In genomic region chr19:33325920-33326319, GRCh38 we compare ENCODE assay signal across 2 cellular contexts.
TF ChIP-seq lines count a peak whose summit lies in the region.

No MANE protein-coding gene starts in this region.

TF ChIP-seq in SK-N-SH treated with all-trans-retinoic acid at 6 μM for 48 hours, 23 proteins besides CTCF, POLR2A, EP300 and RAD21 (continued from another document):
- TF ChIP-seq CREB5 (CRISPR knock-in tag; IDR thresholded peaks at IDR 0.05; ENCODE audit: low read depth) (no peak), TSHZ2 (CRISPR knock-in tag; IDR thresholded peaks at IDR 0.05) (no peak), PATZ1 (CRISPR knock-in tag; IDR thresholded peaks at IDR 0.05; ENCODE audit: borderline replicate concordance) (no peak)

TF ChIP-seq in SK-N-SH, 30 proteins besides CTCF, POLR2A, EP300 and RAD21 (continued from another document):
- TF ChIP-seq REST (IDR thresholded peaks at IDR 0.05; ENCODE audit: low read depth, low read length) = no peak
- TF ChIP-seq MXI1 (IDR thresholded peaks at IDR 0.05; ENCODE audit: low read depth, low read length) = no peak
- TF ChIP-seq JUND (IDR thresholded peaks at IDR 0.05) = no peak
- TF ChIP-seq YY1 (IDR thresholded peaks at IDR 0.05; ENCODE audit: low read depth) = no peak
- TF ChIP-seq TEAD4 (IDR thresholded peaks at IDR 0.05; ENCODE audit: borderline replicate concordance, insufficient read depth) = no peak
- TF ChIP-seq IRF3 (IDR thresholded peaks at IDR 0.05; ENCODE audit: low read depth, low read length) = no peak
- TF ChIP-seq EZH2phosphoT487 (IDR thresholded peaks at IDR 0.05; ENCODE audit: borderline replicate concordance, low read depth) = no peak
- TF ChIP-seq ZBTB33 (IDR thresholded peaks at IDR 0.05; ENCODE audit: borderline replicate concordance, low read depth) = no peak
- TF ChIP-seq GABPA (IDR thresholded peaks at IDR 0.05; ENCODE audit: low read depth) = no peak
- no peak for TF ChIP-seq TCF12 (IDR thresholded peaks at IDR 0.05)
TF ChIP-seq in SK-N-SH: peak in this region for 0.
